ENCODE assay signal across 8 cellular contexts in the genomic region with DNA sequence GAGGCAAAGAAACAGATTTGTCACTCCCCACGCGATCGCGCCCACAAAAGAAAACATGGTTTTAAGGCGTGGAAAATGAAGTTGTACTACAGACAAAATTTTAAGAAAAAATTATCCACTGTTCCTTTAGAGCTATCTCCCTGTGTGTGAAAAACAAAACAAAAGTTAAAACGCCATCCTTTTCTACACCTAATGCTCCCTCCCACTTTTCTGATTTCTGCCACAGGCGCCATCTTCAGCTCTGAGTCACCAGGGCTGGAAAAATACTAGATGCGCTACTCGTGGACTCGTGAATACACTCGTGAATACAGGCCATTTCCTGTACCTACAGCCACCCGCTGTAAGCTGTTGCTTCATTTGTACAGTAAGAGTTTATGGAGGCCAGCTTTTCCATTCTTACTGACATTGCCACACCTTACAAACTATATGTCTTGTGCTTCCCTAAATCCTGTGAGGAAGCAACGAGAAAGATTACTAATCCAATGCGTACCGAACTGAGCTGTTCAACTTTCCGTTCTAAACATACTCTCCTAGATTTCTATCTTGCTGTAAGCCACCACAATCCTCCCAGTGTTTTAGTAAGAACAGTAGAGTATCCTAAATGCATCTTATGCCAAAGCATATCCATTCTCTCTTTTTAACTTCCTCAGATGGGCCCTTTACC. TPM values are rescaled to one million over a fixed set of nuclear protein-coding genes. Genes with fewer than 3 reads are reported as not detected.
DNase-seq lines count a peak whose midpoint lies in the region; ATAC-seq, FAIRE-seq and TF ChIP-seq lines count a peak whose summit lies in the region.

No MANE protein-coding gene starts in this region.

- no peaks in the 10 kb centered on the region for H3K36me3 ChIP-seq in H1 (ENCODE audit: control insufficient read depth in 2 of 4, insufficient read depth in 4 of 4, low read length in 3 of 4)
- H3K36me3 ChIP-seq in mesendoderm (ENCODE audit: control insufficient read depth, insufficient read depth, low read length): no peaks in the 10 kb centered on the region

- peak overlapping the region; percentile 46 for H4K5ac ChIP-seq in H1 (ENCODE audit: insufficient read length, low read depth, low read length)
- H4K5ac ChIP-seq in mesendoderm (ENCODE audit: low read length): no peak overlapping the region

- H3K18ac ChIP-seq in H1 (ENCODE audit: extremely low read depth, low read length) (no peak overlapping the region), mesendoderm (ENCODE audit: low read length) (peak overlapping the region; percentile 46)

- peaks cover 6% of the 10 kb centered on the region for H3K36me3 Mint-ChIP-seq in activated CD8-positive, alpha-beta T cell treated with anti-CD3 and anti-CD28 coated beads, Interleukin-2, amount 10 ng/mL, durations not matched to agents 7 days and 5 days (ENCODE audit: low read depth)

- no peaks in the 10 kb centered on the region for H3K27me3 ChIP-seq in H1 (replicated peaks in 1 of 4; ENCODE audit: control insufficient read depth in 3 of 4, extremely low read depth in 1 of 4, insufficient read depth in 3 of 4, low read length in 3 of 4)
- H3K27me3 ChIP-seq in mesendoderm (ENCODE audit: insufficient read depth, low read length, poor library complexity): no peaks in the 10 kb centered on the region

- H2BK20ac ChIP-seq in H1 (ENCODE audit: low read length): no peak overlapping the region

- no peak for TF ChIP-seq POLR2A in H1 (IDR thresholded peaks at IDR 0.05; ENCODE audit: control extremely low read depth in 1 of 2, low read depth in 2 of 2, low read length in 2 of 2)

- WGBS in H1 (ENCODE audit: extremely low coverage in 1 of 2, insufficient coverage in 1 of 2, insufficient read length in 1 of 2, insufficient replicate concordance in 2 of 2, low coverage in 1 of 2, low lambda C conversion rate in 2 of 2, missing lambda C conversion rate in 1 of 2), 2 experiments: 32% methylated on average over 16 of the region's 16 CpGs; no CpG with 5 or more reads in 1 of the 2 experiments
- no CpG with 5 or more reads among the region's 16 CpGs for WGBS in mesendoderm (ENCODE audit: extremely low coverage, insufficient coverage, low lambda C conversion rate)

- no peak overlapping the region for H2BK12ac ChIP-seq in H1 (ENCODE audit: low read depth, low read length)

- H3K4me3 ChIP-seq in H1 (ENCODE audit: extremely low read depth in 1 of 4, insufficient read depth in 2 of 4, low read depth in 3 of 4, low read length in 4 of 4) (peak overlapping the region; percentile 83 to 88 (median 84)), mesendoderm (ENCODE audit: low read length) (peak overlapping the region; percentile 41)

- H3K79me1 ChIP-seq in H1 (ENCODE audit: low read depth, low read length) (no peaks in the 10 kb centered on the region), mesendoderm (ENCODE audit: low read length) (no peaks in the 10 kb centered on the region)

- no peak for TF ChIP-seq CTCF in H1 (IDR thresholded peaks at IDR 0.05; ENCODE audit: control extremely low read depth in 1 of 3, insufficient read depth in 1 of 3, low read depth in 1 of 3, low read length in 3 of 3)

- no peak overlapping the region for H2BK120ac ChIP-seq in H1 (replicated peaks; ENCODE audit: low read depth, low read length)
- H2BK120ac ChIP-seq in mesendoderm (ENCODE audit: low read depth, low read length): no peak overlapping the region

- H2AK5ac ChIP-seq in H1 (ENCODE audit: low read depth, low read length) (no peak overlapping the region), mesendoderm (ENCODE audit: low read length) (no peak overlapping the region)

- no peak overlapping the region for H4K91ac ChIP-seq in H1 (replicated peaks; ENCODE audit: insufficient read length, low read length)

- H3K27ac Mint-ChIP-seq in activated CD8-positive, alpha-beta T cell treated with anti-CD3 and anti-CD28 coated beads, Interleukin-2, amount 10 ng/mL, durations not matched to agents 7 days and 5 days: no peak overlapping the region

- no peak overlapping the region for H3K4me3 Mint-ChIP-seq in activated CD8-positive, alpha-beta T cell treated with anti-CD3 and anti-CD28 coated beads, Interleukin-2, amount 10 ng/mL, durations not matched to agents 7 days and 5 days

- no peaks in the 10 kb centered on the region for H4K20me1 ChIP-seq in H1 (replicated peaks in 1 of 2; ENCODE audit: control insufficient read depth in 1 of 2, insufficient read depth in 2 of 2, low read length in 2 of 2)

- H3K4me2 ChIP-seq in H1 (ENCODE audit: insufficient read depth in 1 of 2, low read depth in 2 of 2, low read length in 2 of 2) (peak overlapping the region; percentile 80 to 84), mesendoderm (ENCODE audit: low read length) (peak overlapping the region; percentile 33)

- H3K9ac ChIP-seq in H1 (replicated peaks in 1 of 4; ENCODE audit: extremely low read depth in 1 of 4, low read depth in 3 of 4, low read length in 3 of 4): peak overlapping the region in 3 of 4 experiments; percentile 77 to 85 (median 79); a peak in 6 of 7 replicates
- peak overlapping the region; percentile 80 for H3K9ac ChIP-seq in mesendoderm (ENCODE audit: low read length)

- H3K56ac ChIP-seq in H1 (replicated peaks; ENCODE audit: insufficient read length, low read depth, low read length) (no peak overlapping the region), mesendoderm (ENCODE audit: low read length) (peak overlapping the region; percentile 86)

- no peak overlapping the region for H3K4ac ChIP-seq in H1 (replicated peaks; ENCODE audit: insufficient read length, low read depth, low read length)
- peak overlapping the region; percentile 65 for H3K4ac ChIP-seq in mesendoderm (ENCODE audit: low read depth, low read length)

- peak overlapping the region; percentile 2; the same call in 1 of the 2 replicates for H2BK15ac ChIP-seq in H1 (ENCODE audit: low read length)
- peak overlapping the region; percentile 100 for H2BK15ac ChIP-seq in mesendoderm (replicated peaks; ENCODE audit: low read depth)

- peaks cover 2% of the 10 kb centered on the region; the same call in 1 of the 2 replicates for H3K23me2 ChIP-seq in H1 (ENCODE audit: low read depth, low read length)

- H3K27me3 Mint-ChIP-seq in activated CD8-positive, alpha-beta T cell treated with anti-CD3 and anti-CD28 coated beads, Interleukin-2, amount 10 ng/mL, durations not matched to agents 7 days and 5 days (ENCODE audit: low read depth): peaks cover 2% of the 10 kb centered on the region

- H3K14ac ChIP-seq in H1 (ENCODE audit: insufficient read length): no peak overlapping the region

- DNase-seq in activated gamma-delta T cell treated with Interleukin-2 at 50 U/mL for 16 hours (peak; percentile 56), activated gamma-delta T cell (lab: John Stamatoyannopoulos, UW) (no peak), NCI-H748 (lab: John Stamatoyannopoulos, UW; ENCODE audit: unreplicated experiment) (peak; percentile 85), H1 (ENCODE audit: low read depth in 1 of 2, low spot score in 2 of 2) (no peak), mesendoderm (peak; percentile 73)
- DNase-seq in activated CD8-positive, alpha-beta T cell treated with anti-CD3 and anti-CD28 coated beads, Interleukin-2, amount 10 ng/mL, durations not matched to agents 7 days and 5 days: peak; percentile 76
- DNase-seq in stimulated activated CD8-positive, alpha-beta memory T cell treated with anti-CD3 and anti-CD28 coated beads, Interleukin-12 subunit alpha, Interleukin-12 subunit beta, amount 100 ng/mL, for 4 hours (ENCODE audit: low read depth): peak; percentile 24

- H3K79me2 ChIP-seq in H1 (ENCODE audit: control insufficient read depth in 1 of 2, insufficient read depth in 2 of 2, low read length in 2 of 2) (peaks cover 0 to 12% of the 10 kb centered on the region in 2 experiments; a peak in 2 of 4 replicates), mesendoderm (ENCODE audit: control insufficient read depth, insufficient read depth, low read length) (peaks cover 1% of the 10 kb centered on the region)

- TF ChIP-seq EP300 in H1 (IDR thresholded peaks at IDR 0.05; ENCODE audit: borderline replicate concordance in 1 of 2, low read depth in 2 of 2, low read length in 2 of 2): no peak

- POLR2A ChIA-PET in activated CD8-positive, alpha-beta T cell treated with anti-CD3 and anti-CD28 coated beads, Interleukin-2, amount 10 ng/mL, durations not matched to agents 7 days and 5 days (lab: Charles Lee): interaction anchor here (0.7 to 3.8 kb wide), 3 partner anchors 168 to 791 kb away, joined by 3 to 32 read pairs (median 3); a partner anchor contains a TSS
- POLR2A ChIA-PET in H1 (lab: Charles Lee; ENCODE audit: partially characterized antibody): interaction anchor here (1.2 to 2.0 kb wide), 3 partner anchors 11 to 791 kb away, joined by 3 to 6 read pairs (median 3); a partner anchor contains a TSS

- H3K4me1 Mint-ChIP-seq in activated CD8-positive, alpha-beta T cell treated with anti-CD3 and anti-CD28 coated beads, Interleukin-2, amount 10 ng/mL, durations not matched to agents 7 days and 5 days (ENCODE audit: low read depth): peaks cover 12% of the 10 kb centered on the region

- H4K8ac ChIP-seq in H1 (ENCODE audit: extremely low read depth, insufficient read depth, low read length) (peak overlapping the region; percentile 68; the same call in 1 of the 2 replicates), mesendoderm (ENCODE audit: low read depth, low read length) (peak overlapping the region; percentile 84)

- H2AFZ ChIP-seq in H1 (ENCODE audit: low read length): peak overlapping the region; percentile 98

- H3K23ac ChIP-seq in H1 (ENCODE audit: insufficient read length): no peak overlapping the region
- H3K23ac ChIP-seq in mesendoderm (ENCODE audit: low read length): no peak overlapping the region

- CTCF ChIA-PET in activated CD8-positive, alpha-beta T cell treated with anti-CD3 and anti-CD28 coated beads, Interleukin-2, amount 10 ng/mL, durations not matched to agents 7 days and 5 days (lab: Charles Lee): interaction anchor here (0.8 to 1.7 kb wide), 7 partner anchors 8 to 833 kb away, joined by 3 to 16 read pairs (median 5); no protein-coding TSS in a partner anchor
- CTCF ChIA-PET in H1 (lab: Charles Lee; ENCODE audit: partially characterized antibody): interaction anchor here (0.6 to 1.4 kb wide), 7 partner anchors 14 to 979 kb away, joined by 3 to 6 read pairs (median 4); no protein-coding TSS in a partner anchor

- H3K9me3 Mint-ChIP-seq in activated CD8-positive, alpha-beta T cell treated with anti-CD3 and anti-CD28 coated beads, Interleukin-2, amount 10 ng/mL, durations not matched to agents 7 days and 5 days (ENCODE audit: insufficient read depth): no peaks in the 10 kb centered on the region

- H3K27ac ChIP-seq in H1 (ENCODE audit: low read depth, low read length) (peak overlapping the region; percentile 78), mesendoderm (ENCODE audit: low read depth, low read length) (peak overlapping the region; percentile 84)

- TF ChIP-seq RAD21 in H1 (IDR thresholded peaks at IDR 0.05 in 1 of 2, conservative IDR thresholded peaks at IDR 0.05 in 1 of 2; ENCODE audit: low read depth in 2 of 2, low read length in 2 of 2): no peak

- H3K4me1 ChIP-seq in H1 (replicated peaks in 1 of 4; ENCODE audit: control insufficient read depth in 3 of 4, insufficient read depth in 4 of 4, low read length in 3 of 4) (peaks cover 3 to 8% (median 5%) of the 10 kb centered on the region in 4 experiments; a peak in 5 of 7 replicates), mesendoderm (ENCODE audit: control insufficient read depth, low read depth, low read length) (no peaks in the 10 kb centered on the region)

- no peak for FAIRE-seq in H1 (lab: Jason Lieb, UNC)

- H2BK5ac ChIP-seq in H1 (ENCODE audit: low read depth, low read length) (no peak overlapping the region; the same call in 1 of the 2 replicates), mesendoderm (ENCODE audit: low read length) (no peak overlapping the region)

- no peaks in the 10 kb centered on the region for H3K9me3 ChIP-seq in H1 (ENCODE audit: insufficient read depth in 2 of 2, low read depth in 1 of 2, low read length in 1 of 2)

- peak; percentile 33 for ATAC-seq in HG03280 (IDR thresholded peaks at IDR 0.05; ENCODE audit: unreplicated experiment)
- ATAC-seq in activated CD8-positive, alpha-beta T cell treated with anti-CD3 and anti-CD28 coated beads, Interleukin-2, amount 10 ng/mL, durations not matched to agents 7 days and 5 days: peak; percentile 67

RNA-seq across cellular contexts. Expression of a gene that starts 0.8 kb away (rescaled TPM):
- 10 to 100 TPM; 10.9 to 13.8 TPM for total RNA-seq in activated CD8-positive, alpha-beta T cell treated with anti-CD3 and anti-CD28 coated beads, Interleukin-2, amount 10 ng/mL, durations not matched to agents 7 days and 5 days
- total RNA-seq in H1 (2021; fragmentation: NEBNext Ultra II Directional; extraction: Animal tissue kit (Norgen Biotek cat#: 25700)): 18.1 and 19.6 TPM in 2 replicates
- 3.5 and 4.2 TPM in 2 replicates for polyA plus RNA-seq in H1 (2011; rRNA removed)
- 7.5 TPM for polyA plus RNA-seq in H1 (2011; cell fraction: cytosol; rRNA removed)
- polyA plus RNA-seq in H1 (2011; cell fraction: nucleus; rRNA removed): 6.5 TPM
- polyA plus RNA-seq in H1 (2012, experiment 1 of 2): 7.3 to 14.6 TPM (median 8.1 TPM) in 4 replicates
- polyA plus RNA-seq in H1 (2012, experiment 2 of 2): 0.47 TPM
- polyA plus RNA-seq in H1 (2013, experiment 1 of 2): 18.4 TPM
- 16.2 TPM for polyA plus RNA-seq in H1 (2013, experiment 2 of 2)
- 11.5 and 16.7 TPM in 2 replicates for polyA minus RNA-seq in H1 (2011; rRNA and poly(A)+ RNA removed)
- 8.4 TPM for polyA minus RNA-seq in H1 (2011; cell fraction: cytosol; rRNA and poly(A)+ RNA removed)
- polyA minus RNA-seq in H1 (2011; cell fraction: nucleus; rRNA and poly(A)+ RNA removed): 48.0 TPM
- polyA plus RNA-seq in mesendoderm (2013, experiment 1 of 2): 14.9 TPM
- 13.0 TPM for polyA plus RNA-seq in mesendoderm (2013, experiment 2 of 2)

Comparison
In these comparisons a context has a peak if more than half of its experiments do, and no peak if none do; other contexts are left out.
1. DNase-seq: peak in activated gamma-delta T cell treated with Interleukin-2 at 50 U/mL for 16 hours (single experiment), NCI-H748 (single experiment), activated CD8-positive, alpha-beta T cell treated with anti-CD3 and anti-CD28 coated beads, Interleukin-2, amount 10 ng/mL, durations not matched to agents 7 days and 5 days (single experiment), mesendoderm (single experiment) and stimulated activated CD8-positive, alpha-beta memory T cell treated with anti-CD3 and anti-CD28 coated beads, Interleukin-12 subunit alpha, Interleukin-12 subunit beta, amount 100 ng/mL, for 4 hours (single experiment); none in activated gamma-delta T cell (single experiment) and H1 (0 of 2).